Comparison of ENCODE assay signal across 22 cellular contexts in genomic region chr14:75602527-75602926, GRCh38.
"Had no signal": no experiment of that assay in that cellular context is flagged by ENCODE, and none has a peak within 500 bp of the region (broad histone marks: within the 10 kb centered on the region; RNA-seq: fewer than 3 reads in every experiment).

No MANE protein-coding gene starts in this region.

- ATAC-seq: activated CD8-positive, alpha-beta T cell treated with anti-CD3 and anti-CD28 coated beads, Interleukin-2, amount 10 ng/mL, durations not matched to agents 7 days and 5 days; PC-3; SK-N-SH treated with all-trans-retinoic acid at 6 μM for 48 hours; WTC11 had no signal

- H3K27ac ChIP-seq: SJSA1 had no signal

- H3K27me3 ChIP-seq: adrenal gland, SJSA1 had no signal

- H3K4me1 ChIP-seq: SJSA1 had no signal

- FAIRE-seq: RCC 7860 had no signal

- H3K9me3 ChIP-seq: adrenal gland, SJSA1 had no signal

- DNase-seq: activated CD4-positive, alpha-beta T cell treated with anti-CD3 and anti-CD28 coated beads for 48 hours; activated CD4-positive, alpha-beta T cell treated with anti-CD3 and anti-CD28 coated beads, Interleukin-2, amount 50 U/mL, for 4 hours; activated CD4-positive, CD25-positive, alpha-beta regulatory T cell treated with anti-CD3 and anti-CD28 coated beads, Interleukin-2, amount 50 U/mL, for 72 hours; activated CD8-positive, alpha-beta memory T cell treated with anti-CD3 and anti-CD28 coated beads, Interleukin-2, amount 50 U/mL, for 48 hours; activated CD8-positive, alpha-beta T cell treated with anti-CD3 and anti-CD28 coated beads, Interleukin-2, amount 10 ng/mL, durations not matched to agents 7 days and 5 days; activated naive CD4-positive, alpha-beta T cell treated with anti-CD3 and anti-CD28 coated beads, Interleukin-2, amount 50 U/mL, for 16 hours; activated naive CD8-positive, alpha-beta T cell treated with anti-CD3 and anti-CD28 coated beads, Interleukin-2, amount 10 ng/mL, durations not matched to agents 7 days and 5 days; activated T-cell treated with anti-CD3 and anti-CD28 coated beads, Interleukin-2, amount 50 U/mL, for 1 hour; adrenal gland; anterior cingulate cortex; KG1; NCI-H1092; NCI-H1417; NCI-H1694 treated with DMSO at 0.1 percent for 48 hours; NCI-H2029 treated with DMSO at 0.1 percent for 48 hours; NCI-H510A treated with DMSO at 0.1 percent for 48 hours; PC-3; SHP77 had no signal

- H3K4me3 ChIP-seq: adrenal gland, SJSA1 had no signal

- H3K36me3 ChIP-seq: adrenal gland, SJSA1 had no signal
